ENCODE assay signal across 30 cellular contexts in genomic region chr3:15614958-15615357, GRCh38.
"Had no signal": no experiment of that assay in that cellular context is flagged by ENCODE, and none has a peak within 500 bp of the region (broad histone marks: within the 10 kb centered on the region; RNA-seq: fewer than 3 reads in every experiment).

No MANE protein-coding gene starts in this region.

- H3K4me1 Mint-ChIP-seq: activated CD4-positive, alpha-beta T cell treated with anti-CD3 and anti-CD28 coated beads, Interleukin-2, amount 10 ng/mL, durations not matched to agents 7 days and 5 days; activated naive CD8-positive, alpha-beta T cell treated with anti-CD3 and anti-CD28 coated beads for 36 hours; activated naive CD8-positive, alpha-beta T cell treated with anti-CD3 and anti-CD28 coated beads, Interleukin-2, amount 50 U/mL, for 24 hours; endodermal cell had no signal

- FAIRE-seq: bronchial epithelial cell had no signal

- H3K4me1 ChIP-seq: ascending aorta, foreskin keratinocyte had no signal

- H3K27me3 ChIP-seq: ascending aorta, brain microvascular endothelial cell, dorsolateral prefrontal cortex, esophagus muscularis mucosa, foreskin keratinocyte, gastrocnemius medialis, heart left ventricle had no signal

- H3K9me3 ChIP-seq: gastrocnemius medialis had no signal

- DNase-seq: activated CD4-positive, alpha-beta T cell treated with anti-CD3 and anti-CD28 coated beads for 1 hour; activated CD4-positive, alpha-beta T cell treated with anti-CD3 and anti-CD28 coated beads for 4 hours; activated CD4-positive, alpha-beta T cell treated with anti-CD3 and anti-CD28 coated beads, Interleukin-2, amount 10 ng/mL, durations not matched to agents 7 days and 5 days; activated CD4-positive, alpha-beta T cell treated with anti-CD3 and anti-CD28 coated beads, Interleukin-2, amount 50 U/mL, for 4 hours; activated CD8-positive, alpha-beta memory T cell treated with anti-CD3 and anti-CD28 coated beads for 24 hours; activated CD8-positive, alpha-beta T cell treated with anti-CD3 and anti-CD28 coated beads for 36 hours; activated effector memory CD4-positive, alpha-beta T cell treated with anti-CD3 and anti-CD28 coated beads, Interleukin-2, amount 50 U/mL, for 16 hours; activated naive CD4-positive, alpha-beta T cell treated with anti-CD3 and anti-CD28 coated beads for 36 hours; activated naive CD8-positive, alpha-beta T cell treated with anti-CD3 and anti-CD28 coated beads for 36 hours; activated naive CD8-positive, alpha-beta T cell treated with anti-CD3 and anti-CD28 coated beads, Interleukin-2, amount 50 U/mL, for 24 hours; activated T-cell treated with anti-CD3 and anti-CD28 coated beads, Interleukin-2, amount 50 U/mL, for 4 hours; brain microvascular endothelial cell; dorsolateral prefrontal cortex; effector memory CD4-positive, alpha-beta T cell; endodermal cell; erythroblast; foreskin keratinocyte; gastrocnemius medialis; glutamatergic neuron; heart left ventricle; T-helper 2 cell had no signal

- ATAC-seq: activated CD8-positive, alpha-beta T cell treated with anti-CD3 and anti-CD28 coated beads for 36 hours; activated naive CD8-positive, alpha-beta T cell treated with anti-CD3 and anti-CD28 coated beads, Interleukin-2, amount 50 U/mL, for 24 hours; activated T-cell treated with anti-CD3 and anti-CD28 coated beads, Interleukin-2, amount 50 U/mL, for 4 hours; foreskin keratinocyte; gastrocnemius medialis; heart left ventricle; WTC11 had no signal

- H3K36me3 ChIP-seq: ascending aorta, brain microvascular endothelial cell, esophagus muscularis mucosa, gastrocnemius medialis, heart left ventricle had no signal

- H3K27ac ChIP-seq: ascending aorta, coronary artery, dorsolateral prefrontal cortex, esophagus muscularis mucosa, foreskin keratinocyte, heart left ventricle had no signal

- H3K27ac Mint-ChIP-seq: activated CD4-positive, alpha-beta T cell treated with anti-CD3 and anti-CD28 coated beads, Interleukin-2, amount 10 ng/mL, durations not matched to agents 7 days and 5 days; activated CD8-positive, alpha-beta T cell treated with anti-CD3 and anti-CD28 coated beads for 36 hours; activated naive CD4-positive, alpha-beta T cell treated with anti-CD3 and anti-CD28 coated beads for 36 hours; activated naive CD8-positive, alpha-beta T cell treated with anti-CD3 and anti-CD28 coated beads for 36 hours; activated naive CD8-positive, alpha-beta T cell treated with anti-CD3 and anti-CD28 coated beads, Interleukin-2, amount 50 U/mL, for 24 hours; activated T-helper 2 cell treated with anti-CD3 and anti-CD28 coated beads, Interferon-gamma antibody, Interleukin-2, Interleukin-4, amounts not matched to agents 10 μg/mL and 5 μg/mL and 100 μg/mL, durations not matched to agents 14 hours and 24 hours and 36 hours; dendritic cell treated with granulocyte-macrophage colony-stimulating factor and Interleukin-4, amounts not matched to agents 40 ng/mL and 50 ng/mL, for 4 days; endodermal cell; WTC11 had no signal

- H3K4me3 Mint-ChIP-seq: activated CD4-positive, alpha-beta T cell treated with anti-CD3 and anti-CD28 coated beads, Interleukin-2, amount 10 ng/mL, durations not matched to agents 7 days and 5 days; activated CD8-positive, alpha-beta T cell treated with anti-CD3 and anti-CD28 coated beads for 36 hours; activated naive CD4-positive, alpha-beta T cell treated with anti-CD3 and anti-CD28 coated beads for 36 hours; activated naive CD4-positive, alpha-beta T cell treated with anti-CD3 and anti-CD28 coated beads, Interleukin-2, amount 50 U/mL, for 24 hours; activated naive CD8-positive, alpha-beta T cell treated with anti-CD3 and anti-CD28 coated beads for 36 hours; activated naive CD8-positive, alpha-beta T cell treated with anti-CD3 and anti-CD28 coated beads, Interleukin-2, amount 50 U/mL, for 24 hours; activated T-cell treated with anti-CD3 and anti-CD28 coated beads, Interleukin-2, amount 50 U/mL, for 4 hours; central memory CD8-positive, alpha-beta T cell; dendritic cell treated with granulocyte-macrophage colony-stimulating factor and Interleukin-4, amounts not matched to agents 40 ng/mL and 50 ng/mL, for 4 days; endodermal cell; WTC11 had no signal

- H3K4me3 ChIP-seq: ascending aorta, coronary artery, dorsolateral prefrontal cortex, esophagus muscularis mucosa, gastrocnemius medialis, heart left ventricle had no signal

- H3K27me3 Mint-ChIP-seq: activated CD4-positive, alpha-beta T cell treated with anti-CD3 and anti-CD28 coated beads, Interleukin-2, amount 10 ng/mL, durations not matched to agents 7 days and 5 days; activated CD8-positive, alpha-beta T cell treated with anti-CD3 and anti-CD28 coated beads for 36 hours; activated naive CD4-positive, alpha-beta T cell treated with anti-CD3 and anti-CD28 coated beads, Interleukin-2, amount 50 U/mL, for 24 hours; activated naive CD8-positive, alpha-beta T cell treated with anti-CD3 and anti-CD28 coated beads for 36 hours; activated naive CD8-positive, alpha-beta T cell treated with anti-CD3 and anti-CD28 coated beads, Interleukin-2, amount 50 U/mL, for 24 hours; central memory CD8-positive, alpha-beta T cell; dendritic cell treated with granulocyte-macrophage colony-stimulating factor and Interleukin-4, amounts not matched to agents 40 ng/mL and 50 ng/mL, for 4 days had no signal
